19 cellular contexts compared by ENCODE assay signal in the genomic region with DNA sequence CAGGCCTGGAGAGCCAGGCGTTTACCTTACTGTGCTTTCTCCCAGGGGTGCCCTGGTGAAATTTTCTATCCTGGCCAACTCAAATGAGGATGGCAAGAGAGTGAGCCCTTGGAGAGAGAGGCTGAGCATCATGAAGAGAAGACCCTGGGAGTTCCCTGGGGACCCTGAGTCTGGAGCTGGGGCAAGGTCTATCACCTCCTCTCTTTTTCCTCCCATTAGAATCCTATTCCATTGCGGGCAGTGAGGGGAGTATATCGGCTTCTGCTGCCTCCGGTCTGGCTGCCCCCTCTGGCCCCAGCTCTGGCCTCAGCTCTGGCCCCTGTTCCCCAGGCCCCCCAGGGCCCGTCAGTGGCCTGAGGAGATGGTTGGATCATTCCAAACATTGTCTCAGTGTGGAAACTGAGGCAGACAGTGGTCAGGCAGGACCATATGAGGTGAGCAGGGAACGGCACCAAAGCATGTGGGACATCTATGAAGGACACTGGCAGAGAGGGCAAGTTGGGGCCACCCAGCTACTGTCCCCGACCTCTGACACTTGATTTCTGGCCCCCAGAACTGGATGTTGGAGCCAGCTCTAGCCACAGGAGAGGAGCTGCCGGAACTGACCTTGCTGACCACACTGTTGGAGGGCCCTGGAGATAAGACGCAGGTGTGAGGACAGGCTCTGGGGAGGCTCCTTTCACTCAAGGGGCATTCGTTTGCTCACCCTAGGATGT. TPM values are rescaled to one million over a fixed set of nuclear protein-coding genes. Genes with fewer than 3 reads are reported as not detected.
DNase-seq lines count a peak whose midpoint lies in the region; ATAC-seq and TF ChIP-seq lines count a peak whose summit lies in the region.
"Had no signal": no experiment of that assay in that cellular context is flagged by ENCODE, and none has a peak within 500 bp of the region (broad histone marks: within the 10 kb centered on the region; RNA-seq: fewer than 3 reads in every experiment).

No MANE protein-coding gene starts in this region.

- H3K4me3 ChIP-seq in HUES64 (ENCODE audit: low read length) (peak overlapping the region; percentile 51; the same call in 1 of the 2 replicates), dorsolateral prefrontal cortex (peak overlapping the region in 41 of 59 donors; percentile 30 to 89 (median 81))

- peaks cover 53% of the 10 kb centered on the region for H3K27me3 ChIP-seq in HUES64 (ENCODE audit: insufficient read depth, low read length)
- H3K27me3 ChIP-seq in dorsolateral prefrontal cortex: no peaks in the 10 kb centered on the region
- H3K27me3 ChIP-seq: adrenal gland had no signal

- DNase-seq in activated CD4-positive, alpha-beta T cell treated with anti-CD3 and anti-CD28 coated beads, Interleukin-2, amount 10 ng/mL, durations not matched to agents 24 days and 14 days: no peak
- no peak for DNase-seq in activated CD4-positive, alpha-beta T cell treated with anti-CD3 and anti-CD28 coated beads, Interleukin-2, amount 50 U/mL, for 1 hour
- DNase-seq in dorsolateral prefrontal cortex: no peak
- no peak for DNase-seq in osteocyte (ENCODE audit: extremely low spot score, unreplicated experiment)
- DNase-seq in stimulated activated CD4-positive, alpha-beta T cell treated with anti-CD3 and anti-CD28 coated beads, Interleukin-15, amount 100 ng/mL, for 24 hours: no peak
- no peak for DNase-seq in RPMI8226
- DNase-seq: activated CD4-positive, alpha-beta T cell treated with anti-CD3 and anti-CD28 coated beads, Interleukin-2, amount 10 ng/mL, durations not matched to agents 7 days and 5 days; activated T-cell treated with anti-CD3 and anti-CD28 coated beads, Interleukin-2, amount 50 U/mL, for 48 hours; adrenal gland; CD8-positive, alpha-beta T cell; immature natural killer cell; Kasumi-1; mammary epithelial cell; NCI-H1417; nucleus accumbens had no signal

- no peaks in the 10 kb centered on the region for H3K9me3 ChIP-seq in HUES64 (ENCODE audit: insufficient read depth, low read depth, low read length)
- H3K9me3 ChIP-seq: A549, adrenal gland, SJSA1 had no signal

- H3K27ac ChIP-seq in HUES64 (ENCODE audit: low read depth, low read length): no peak overlapping the region
- H3K27ac ChIP-seq in dorsolateral prefrontal cortex: peak overlapping the region in 20 of 59 donors; percentile 9 to 93 (median 56)
- H3K27ac ChIP-seq: SJSA1 had no signal

- peaks cover 5% of the 10 kb centered on the region for H3K4me1 Mint-ChIP-seq in activated CD4-positive, alpha-beta T cell treated with anti-CD3 and anti-CD28 coated beads, Interleukin-2, amount 10 ng/mL, durations not matched to agents 24 days and 14 days
- peaks cover 29% of the 10 kb centered on the region for H3K4me1 Mint-ChIP-seq in osteocyte (ENCODE audit: unreplicated experiment)

- H3K36me3 Mint-ChIP-seq in activated CD4-positive, alpha-beta T cell treated with anti-CD3 and anti-CD28 coated beads, Interleukin-2, amount 10 ng/mL, durations not matched to agents 24 days and 14 days (ENCODE audit: low read depth): no peaks in the 10 kb centered on the region
- H3K36me3 Mint-ChIP-seq in osteocyte (ENCODE audit: unreplicated experiment): peaks cover 27% of the 10 kb centered on the region

- TF ChIP-seq CTCF in dorsolateral prefrontal cortex (IDR thresholded peaks at IDR 0.05 in 54 of 56, conservative IDR thresholded peaks at IDR 0.05 in 2 of 56; ENCODE audit: low read depth in 1 of 56, partially characterized antibody in 56 of 56) (no peak), osteocyte (IDR thresholded peaks at IDR 0.05) (no peak)

- H3K36me3 ChIP-seq in HUES64 (ENCODE audit: insufficient read depth, low read length): peaks cover 22% of the 10 kb centered on the region; the same call in 1 of the 2 replicates

- no peak overlapping the region for H3K27ac Mint-ChIP-seq in activated CD4-positive, alpha-beta T cell treated with anti-CD3 and anti-CD28 coated beads, Interleukin-2, amount 10 ng/mL, durations not matched to agents 24 days and 14 days
- H3K27ac Mint-ChIP-seq in osteocyte (ENCODE audit: unreplicated experiment): no peak overlapping the region
- H3K27ac Mint-ChIP-seq: activated CD4-positive, alpha-beta T cell treated with anti-CD3 and anti-CD28 coated beads, Interleukin-2, amount 10 ng/mL, durations not matched to agents 7 days and 5 days; CD8-positive, alpha-beta T cell; immature natural killer cell had no signal

- H3K27me3 Mint-ChIP-seq in activated CD4-positive, alpha-beta T cell treated with anti-CD3 and anti-CD28 coated beads, Interleukin-2, amount 10 ng/mL, durations not matched to agents 24 days and 14 days: peaks cover 61% of the 10 kb centered on the region
- H3K27me3 Mint-ChIP-seq in osteocyte (ENCODE audit: unreplicated experiment): peaks cover 5% of the 10 kb centered on the region

- ATAC-seq in GM21390 (IDR thresholded peaks at IDR 0.05; ENCODE audit: unreplicated experiment): no peak
- ATAC-seq: A549; CD8-positive, alpha-beta T cell had no signal

- peaks cover 18% of the 10 kb centered on the region for H3K4me1 ChIP-seq in HUES64 (ENCODE audit: insufficient read depth, low read length)

- H3K9me3 Mint-ChIP-seq in activated CD4-positive, alpha-beta T cell treated with anti-CD3 and anti-CD28 coated beads, Interleukin-2, amount 10 ng/mL, durations not matched to agents 24 days and 14 days: no peaks in the 10 kb centered on the region
- H3K9me3 Mint-ChIP-seq in osteocyte (ENCODE audit: unreplicated experiment): no peaks in the 10 kb centered on the region
- H3K9me3 Mint-ChIP-seq: activated CD4-positive, alpha-beta T cell treated with anti-CD3 and anti-CD28 coated beads, Interleukin-2, amount 10 ng/mL, durations not matched to agents 7 days and 5 days; CD8-positive, alpha-beta T cell; immature natural killer cell had no signal

- peak overlapping the region; percentile 48 for H3K4me3 Mint-ChIP-seq in activated CD4-positive, alpha-beta T cell treated with anti-CD3 and anti-CD28 coated beads, Interleukin-2, amount 10 ng/mL, durations not matched to agents 24 days and 14 days
- peak overlapping the region; percentile 78 for H3K4me3 Mint-ChIP-seq in osteocyte (ENCODE audit: unreplicated experiment)

- WGBS in HUES64: 93% methylated on average over 10 of the region's 10 CpGs

- intact Hi-C loops in activated CD4-positive, alpha-beta T cell treated with anti-CD3 and anti-CD28 coated beads, Interleukin-2, amount 10 ng/mL, durations not matched to agents 24 days and 14 days (cut with micrococcal nuclease): loop anchor here (1.0 kb wide), 1 partner anchor 8 kb away; no protein-coding TSS in a partner anchor
- intact Hi-C loops in dorsolateral prefrontal cortex (cut with DNase I): no loop called here

- no peak overlapping the region for H3K9ac ChIP-seq in HUES64 (ENCODE audit: low read depth, low read length)

RNA-seq across cellular contexts. Expression of gene ARHGEF25, which starts 1.6 kb away (rescaled TPM):
- 1.6 and 1.7 TPM in 2 replicates for total RNA-seq in activated CD4-positive, alpha-beta T cell treated with anti-CD3 and anti-CD28 coated beads, Interleukin-2, amount 10 ng/mL, durations not matched to agents 24 days and 14 days
- 15.7 TPM for polyA plus RNA-seq in HUES64 (2013, experiment 1 of 2)
- 20.7 TPM for polyA plus RNA-seq in HUES64 (2013, experiment 2 of 2)
- total RNA-seq in dorsolateral prefrontal cortex: 100 to 1,000 TPM in 54 of 120 experiments, 10 to 100 TPM in 66; 29.1 to 145 (median 96.5) TPM
- 25.8 and 27.6 TPM in 2 replicates for total RNA-seq in osteocyte

RNA-seq across cellular contexts. Expression of gene DTX3, which starts 8.2 kb away (rescaled TPM):
- total RNA-seq in activated CD4-positive, alpha-beta T cell treated with anti-CD3 and anti-CD28 coated beads, Interleukin-2, amount 10 ng/mL, durations not matched to agents 24 days and 14 days: 15.9 and 18.3 TPM in 2 replicates
- 44.3 TPM for polyA plus RNA-seq in HUES64 (2013, experiment 1 of 2)
- polyA plus RNA-seq in HUES64 (2013, experiment 2 of 2): 48.2 TPM
- total RNA-seq in dorsolateral prefrontal cortex (100 to 1,000 TPM in 112 of 120 experiments, 10 to 100 TPM in 8; 85.9 to 178 (median 123) TPM), osteocyte (26.5 and 29.9 TPM in 2 replicates)

RNA-seq across cellular contexts. Expression of gene B4GALNT1, which starts 20.1 kb away (rescaled TPM):
- total RNA-seq in activated CD4-positive, alpha-beta T cell treated with anti-CD3 and anti-CD28 coated beads, Interleukin-2, amount 10 ng/mL, durations not matched to agents 24 days and 14 days: 4.6 and 5.7 TPM in 2 replicates
- polyA plus RNA-seq in HUES64 (2013, experiment 1 of 2): 1.8 TPM
- polyA plus RNA-seq in HUES64 (2013, experiment 2 of 2): 1.5 TPM
- total RNA-seq in dorsolateral prefrontal cortex (100 to 1,000 TPM in 16 of 120 experiments, 10 to 100 TPM in 104; 23.9 to 123 (median 85.1) TPM), osteocyte (5.6 and 6.9 TPM in 2 replicates)
- total RNA-seq: CD8-positive, alpha-beta T cell had no signal
- polyA plus RNA-seq: immature natural killer cell had no signal

RNA-seq across cellular contexts. Expression of gene PIP4K2C, which starts 21.9 kb away (rescaled TPM):
- total RNA-seq in activated CD4-positive, alpha-beta T cell treated with anti-CD3 and anti-CD28 coated beads, Interleukin-2, amount 10 ng/mL, durations not matched to agents 24 days and 14 days: 21.5 and 23.0 TPM in 2 replicates
- 19.0 TPM for polyA plus RNA-seq in HUES64 (2013, experiment 1 of 2)
- 17.6 TPM for polyA plus RNA-seq in HUES64 (2013, experiment 2 of 2)
- total RNA-seq in dorsolateral prefrontal cortex (100 to 1,000 TPM in 2 of 120 experiments, 10 to 100 TPM in 118; 37.9 to 103 (median 73.9) TPM), osteocyte (30.4 and 34.9 TPM in 2 replicates)

Comparison
In these comparisons a context has a peak if more than half of its experiments do, and no peak if none do; other contexts are left out.
1. RNA of gene ARHGEF25, which starts 1.6 kb away (total RNA-seq): 29.1 to 145 TPM in dorsolateral prefrontal cortex and 25.8 to 27.6 TPM in osteocyte; 1.6 to 1.7 TPM in activated CD4-positive, alpha-beta T cell treated with anti-CD3 and anti-CD28 coated beads, Interleukin-2, amount 10 ng/mL, durations not matched to agents 24 days and 14 days; every median in the first group is over 10 times any median in the second.